In the genomic region with DNA sequence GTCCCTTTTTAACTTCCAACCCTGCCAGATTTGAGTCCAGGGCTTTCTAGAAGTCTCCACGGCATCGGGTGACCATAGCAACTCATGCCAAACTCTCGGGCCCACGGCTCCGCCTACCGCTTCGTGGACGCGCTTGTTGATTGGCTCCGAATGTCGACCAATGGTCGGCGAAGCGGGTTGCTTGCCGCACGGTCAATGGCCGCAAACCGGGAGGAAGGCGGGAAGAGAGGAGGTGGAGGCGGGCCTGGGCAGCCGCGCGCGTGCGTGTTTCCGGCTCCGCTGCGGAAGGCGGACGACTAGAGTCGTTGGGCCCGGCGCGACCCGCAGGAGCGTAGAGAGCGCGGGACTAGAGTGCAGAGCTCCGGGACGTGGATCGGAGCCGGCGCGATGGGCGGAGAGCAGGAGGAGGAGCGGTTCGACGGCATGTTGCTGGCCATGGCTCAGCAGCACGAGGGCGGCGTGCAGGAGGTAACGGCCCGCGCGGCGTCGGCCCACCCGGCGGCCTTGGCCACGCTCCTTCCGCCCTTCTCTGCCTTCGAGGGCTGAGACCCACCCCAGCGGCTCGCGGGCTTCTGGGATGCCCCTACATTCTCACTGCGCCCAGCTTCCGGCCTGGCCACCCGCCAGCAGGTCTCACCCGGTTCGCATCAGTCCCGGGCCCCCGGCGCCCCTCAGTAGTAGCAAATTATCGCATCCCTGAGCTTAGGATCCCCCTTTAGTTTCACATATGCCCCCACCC, we compare ENCODE assay signal across 1 cellular context.
TF ChIP-seq lines count a peak whose summit lies in the region.

A gene (plus strand): TSS at position 282 of the 739 bp plus-strand sequence. CDS start 106 bp downstream, at position 388.

TF ChIP-seq in HepG2, 621 proteins besides CTCF, POLR2A, EP300 and RAD21 (continued from another document and continues in another):
- TF ChIP-seq, protein P1, sequence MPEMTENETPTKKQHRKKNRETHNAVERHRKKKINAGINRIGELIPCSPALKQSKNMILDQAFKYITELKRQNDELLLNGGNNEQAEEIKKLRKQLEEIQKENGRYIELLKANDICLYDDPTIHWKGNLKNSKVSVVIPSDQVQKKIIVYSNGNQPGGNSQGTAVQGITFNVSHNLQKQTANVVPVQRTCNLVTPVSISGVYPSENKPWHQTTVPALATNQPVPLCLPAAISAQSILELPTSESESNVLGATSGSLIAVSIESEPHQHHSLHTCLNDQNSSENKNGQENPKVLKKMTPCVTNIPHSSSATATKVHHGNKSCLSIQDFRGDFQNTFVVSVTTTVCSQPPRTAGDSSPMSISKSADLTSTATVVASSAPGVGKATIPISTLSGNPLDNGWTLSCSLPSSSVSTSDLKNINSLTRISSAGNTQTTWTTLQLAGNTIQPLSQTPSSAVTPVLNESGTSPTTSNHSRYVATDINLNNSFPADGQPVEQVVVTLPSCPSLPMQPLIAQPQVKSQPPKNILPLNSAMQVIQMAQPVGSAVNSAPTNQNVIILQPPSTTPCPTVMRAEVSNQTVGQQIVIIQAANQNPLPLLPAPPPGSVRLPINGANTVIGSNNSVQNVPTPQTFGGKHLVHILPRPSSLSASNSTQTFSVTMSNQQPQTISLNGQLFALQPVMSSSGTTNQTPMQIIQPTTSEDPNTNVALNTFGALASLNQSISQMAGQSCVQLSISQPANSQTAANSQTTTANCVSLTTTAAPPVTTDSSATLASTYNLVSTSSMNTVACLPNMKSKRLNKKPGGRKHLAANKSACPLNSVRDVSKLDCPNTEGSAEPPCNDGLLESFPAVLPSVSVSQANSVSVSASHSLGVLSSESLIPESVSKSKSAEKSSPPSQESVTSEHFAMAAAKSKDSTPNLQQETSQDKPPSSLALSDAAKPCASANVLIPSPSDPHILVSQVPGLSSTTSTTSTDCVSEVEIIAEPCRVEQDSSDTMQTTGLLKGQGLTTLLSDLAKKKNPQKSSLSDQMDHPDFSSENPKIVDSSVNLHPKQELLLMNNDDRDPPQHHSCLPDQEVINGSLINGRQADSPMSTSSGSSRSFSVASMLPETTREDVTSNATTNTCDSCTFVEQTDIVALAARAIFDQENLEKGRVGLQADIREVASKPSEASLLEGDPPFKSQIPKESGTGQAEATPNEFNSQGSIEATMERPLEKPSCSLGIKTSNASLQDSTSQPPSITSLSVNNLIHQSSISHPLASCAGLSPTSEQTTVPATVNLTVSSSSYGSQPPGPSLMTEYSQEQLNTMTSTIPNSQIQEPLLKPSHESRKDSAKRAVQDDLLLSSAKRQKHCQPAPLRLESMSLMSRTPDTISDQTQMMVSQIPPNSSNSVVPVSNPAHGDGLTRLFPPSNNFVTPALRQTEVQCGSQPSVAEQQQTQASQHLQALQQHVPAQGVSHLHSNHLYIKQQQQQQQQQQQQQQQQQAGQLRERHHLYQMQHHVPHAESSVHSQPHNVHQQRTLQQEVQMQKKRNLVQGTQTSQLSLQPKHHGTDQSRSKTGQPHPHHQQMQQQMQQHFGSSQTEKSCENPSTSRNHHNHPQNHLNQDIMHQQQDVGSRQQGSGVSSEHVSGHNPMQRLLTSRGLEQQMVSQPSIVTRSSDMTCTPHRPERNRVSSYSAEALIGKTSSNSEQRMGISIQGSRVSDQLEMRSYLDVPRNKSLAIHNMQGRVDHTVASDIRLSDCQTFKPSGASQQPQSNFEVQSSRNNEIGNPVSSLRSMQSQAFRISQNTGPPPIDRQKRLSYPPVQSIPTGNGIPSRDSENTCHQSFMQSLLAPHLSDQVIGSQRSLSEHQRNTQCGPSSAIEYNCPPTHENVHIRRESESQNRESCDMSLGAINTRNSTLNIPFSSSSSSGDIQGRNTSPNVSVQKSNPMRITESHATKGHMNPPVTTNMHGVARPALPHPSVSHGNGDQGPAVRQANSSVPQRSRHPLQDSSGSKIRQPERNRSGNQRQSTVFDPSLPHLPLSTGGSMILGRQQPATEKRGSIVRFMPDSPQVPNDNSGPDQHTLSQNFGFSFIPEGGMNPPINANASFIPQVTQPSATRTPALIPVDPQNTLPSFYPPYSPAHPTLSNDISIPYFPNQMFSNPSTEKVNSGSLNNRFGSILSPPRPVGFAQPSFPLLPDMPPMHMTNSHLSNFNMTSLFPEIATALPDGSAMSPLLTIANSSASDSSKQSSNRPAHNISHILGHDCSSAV (CRISPR knock-in tag; IDR thresholded peaks at IDR 0.05; ENCODE audit: borderline replicate concordance), result no peak
- 0 out of 2 replicates have a peak, but pooled peaks have one; percentile 56 for TF ChIP-seq MEF2D (CRISPR knock-in tag; IDR thresholded peaks at IDR 0.05)
- no peak for TF ChIP-seq CEBPB (IDR thresholded peaks at IDR 0.05; ENCODE audit: borderline replicate concordance, low read depth, low read length)
- no peak; the same call in 1 of the 2 replicates for TF ChIP-seq ZNF367 (CRISPR knock-in tag; IDR thresholded peaks at IDR 0.05; ENCODE audit: borderline replicate concordance)
- TF ChIP-seq ZMYM2 (CRISPR knock-in tag; IDR thresholded peaks at IDR 0.05), result peak; percentile 61; the same call in 1 of the 2 replicates
- TF ChIP-seq, protein P2, sequence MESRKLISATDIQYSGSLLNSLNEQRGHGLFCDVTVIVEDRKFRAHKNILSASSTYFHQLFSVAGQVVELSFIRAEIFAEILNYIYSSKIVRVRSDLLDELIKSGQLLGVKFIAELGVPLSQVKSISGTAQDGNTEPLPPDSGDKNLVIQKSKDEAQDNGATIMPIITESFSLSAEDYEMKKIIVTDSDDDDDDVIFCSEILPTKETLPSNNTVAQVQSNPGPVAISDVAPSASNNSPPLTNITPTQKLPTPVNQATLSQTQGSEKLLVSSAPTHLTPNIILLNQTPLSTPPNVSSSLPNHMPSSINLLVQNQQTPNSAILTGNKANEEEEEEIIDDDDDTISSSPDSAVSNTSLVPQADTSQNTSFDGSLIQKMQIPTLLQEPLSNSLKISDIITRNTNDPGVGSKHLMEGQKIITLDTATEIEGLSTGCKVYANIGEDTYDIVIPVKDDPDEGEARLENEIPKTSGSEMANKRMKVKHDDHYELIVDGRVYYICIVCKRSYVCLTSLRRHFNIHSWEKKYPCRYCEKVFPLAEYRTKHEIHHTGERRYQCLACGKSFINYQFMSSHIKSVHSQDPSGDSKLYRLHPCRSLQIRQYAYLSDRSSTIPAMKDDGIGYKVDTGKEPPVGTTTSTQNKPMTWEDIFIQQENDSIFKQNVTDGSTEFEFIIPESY (CRISPR knock-in tag; IDR thresholded peaks at IDR 0.05), result no peak
- TF ChIP-seq PRPF4 (IDR thresholded peaks at IDR 0.05; ENCODE audit: low read depth, low read length, poor library complexity, severe bottlenecking), result no peak
- TF ChIP-seq NR2F2 (IDR thresholded peaks at IDR 0.05; ENCODE audit: borderline replicate concordance, low read depth), result no peak; the same call in 1 of the 2 replicates
- TF ChIP-seq, protein P3, sequence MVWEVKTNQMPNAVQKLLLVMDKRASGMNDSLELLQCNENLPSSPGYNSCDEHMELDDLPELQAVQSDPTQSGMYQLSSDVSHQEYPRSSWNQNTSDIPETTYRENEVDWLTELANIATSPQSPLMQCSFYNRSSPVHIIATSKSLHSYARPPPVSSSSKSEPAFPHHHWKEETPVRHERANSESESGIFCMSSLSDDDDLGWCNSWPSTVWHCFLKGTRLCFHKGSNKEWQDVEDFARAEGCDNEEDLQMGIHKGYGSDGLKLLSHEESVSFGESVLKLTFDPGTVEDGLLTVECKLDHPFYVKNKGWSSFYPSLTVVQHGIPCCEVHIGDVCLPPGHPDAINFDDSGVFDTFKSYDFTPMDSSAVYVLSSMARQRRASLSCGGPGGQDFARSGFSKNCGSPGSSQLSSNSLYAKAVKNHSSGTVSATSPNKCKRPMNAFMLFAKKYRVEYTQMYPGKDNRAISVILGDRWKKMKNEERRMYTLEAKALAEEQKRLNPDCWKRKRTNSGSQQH (CRISPR knock-in tag; IDR thresholded peaks at IDR 0.05; ENCODE audit: low read depth), result no peak
- TF ChIP-seq ZNF816 (CRISPR knock-in tag; IDR thresholded peaks at IDR 0.05; ENCODE audit: borderline replicate concordance), result no peak
- 0 out of 2 replicates have a peak, but pooled peaks have one; percentile 14 for TF ChIP-seq NFKBIZ (CRISPR knock-in tag; IDR thresholded peaks at IDR 0.05)
- TF ChIP-seq, protein P4, sequence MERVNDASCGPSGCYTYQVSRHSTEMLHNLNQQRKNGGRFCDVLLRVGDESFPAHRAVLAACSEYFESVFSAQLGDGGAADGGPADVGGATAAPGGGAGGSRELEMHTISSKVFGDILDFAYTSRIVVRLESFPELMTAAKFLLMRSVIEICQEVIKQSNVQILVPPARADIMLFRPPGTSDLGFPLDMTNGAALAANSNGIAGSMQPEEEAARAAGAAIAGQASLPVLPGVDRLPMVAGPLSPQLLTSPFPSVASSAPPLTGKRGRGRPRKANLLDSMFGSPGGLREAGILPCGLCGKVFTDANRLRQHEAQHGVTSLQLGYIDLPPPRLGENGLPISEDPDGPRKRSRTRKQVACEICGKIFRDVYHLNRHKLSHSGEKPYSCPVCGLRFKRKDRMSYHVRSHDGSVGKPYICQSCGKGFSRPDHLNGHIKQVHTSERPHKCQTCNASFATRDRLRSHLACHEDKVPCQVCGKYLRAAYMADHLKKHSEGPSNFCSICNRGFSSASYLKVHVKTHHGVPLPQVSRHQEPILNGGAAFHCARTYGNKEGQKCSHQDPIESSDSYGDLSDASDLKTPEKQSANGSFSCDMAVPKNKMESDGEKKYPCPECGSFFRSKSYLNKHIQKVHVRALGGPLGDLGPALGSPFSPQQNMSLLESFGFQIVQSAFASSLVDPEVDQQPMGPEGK (CRISPR knock-in tag; IDR thresholded peaks at IDR 0.05), result peak; percentile 39; the same call in 1 of the 2 replicates
- TF ChIP-seq ZNF775 (CRISPR knock-in tag; IDR thresholded peaks at IDR 0.05; ENCODE audit: borderline replicate concordance), result no peak
- no peak for TF ChIP-seq ZNF33A (CRISPR knock-in tag; IDR thresholded peaks at IDR 0.05; ENCODE audit: borderline replicate concordance)
- peak; percentile 80; the same call in 1 of the 2 replicates for TF ChIP-seq ZNF234 (CRISPR knock-in tag; conservative IDR thresholded peaks at IDR 0.05)
- no peak for TF ChIP-seq ATF7 (IDR thresholded peaks at IDR 0.05)
- no peak for TF ChIP-seq ATF7 (CRISPR knock-in tag; IDR thresholded peaks at IDR 0.05)
- TF ChIP-seq JUNB (CRISPR knock-in tag; IDR thresholded peaks at IDR 0.05; ENCODE audit: borderline replicate concordance), result peak; percentile 62; the same call in 1 of the 2 replicates
- TF ChIP-seq, protein P5, sequence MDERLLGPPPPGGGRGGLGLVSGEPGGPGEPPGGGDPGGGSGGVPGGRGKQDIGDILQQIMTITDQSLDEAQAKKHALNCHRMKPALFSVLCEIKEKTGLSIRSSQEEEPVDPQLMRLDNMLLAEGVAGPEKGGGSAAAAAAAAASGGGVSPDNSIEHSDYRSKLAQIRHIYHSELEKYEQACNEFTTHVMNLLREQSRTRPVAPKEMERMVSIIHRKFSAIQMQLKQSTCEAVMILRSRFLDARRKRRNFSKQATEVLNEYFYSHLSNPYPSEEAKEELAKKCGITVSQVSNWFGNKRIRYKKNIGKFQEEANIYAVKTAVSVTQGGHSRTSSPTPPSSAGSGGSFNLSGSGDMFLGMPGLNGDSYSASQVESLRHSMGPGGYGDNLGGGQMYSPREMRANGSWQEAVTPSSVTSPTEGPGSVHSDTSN (CRISPR knock-in tag; IDR thresholded peaks at IDR 0.05), result peak; percentile 83
- no peak for TF ChIP-seq EZH2 (conservative IDR thresholded peaks at IDR 0.05; ENCODE audit: low read depth, low read length)
- TF ChIP-seq ZNF781 (CRISPR knock-in tag; IDR thresholded peaks at IDR 0.05; ENCODE audit: borderline replicate concordance, not compliant biosample characterization), result no peak
- TF ChIP-seq, protein P6, sequence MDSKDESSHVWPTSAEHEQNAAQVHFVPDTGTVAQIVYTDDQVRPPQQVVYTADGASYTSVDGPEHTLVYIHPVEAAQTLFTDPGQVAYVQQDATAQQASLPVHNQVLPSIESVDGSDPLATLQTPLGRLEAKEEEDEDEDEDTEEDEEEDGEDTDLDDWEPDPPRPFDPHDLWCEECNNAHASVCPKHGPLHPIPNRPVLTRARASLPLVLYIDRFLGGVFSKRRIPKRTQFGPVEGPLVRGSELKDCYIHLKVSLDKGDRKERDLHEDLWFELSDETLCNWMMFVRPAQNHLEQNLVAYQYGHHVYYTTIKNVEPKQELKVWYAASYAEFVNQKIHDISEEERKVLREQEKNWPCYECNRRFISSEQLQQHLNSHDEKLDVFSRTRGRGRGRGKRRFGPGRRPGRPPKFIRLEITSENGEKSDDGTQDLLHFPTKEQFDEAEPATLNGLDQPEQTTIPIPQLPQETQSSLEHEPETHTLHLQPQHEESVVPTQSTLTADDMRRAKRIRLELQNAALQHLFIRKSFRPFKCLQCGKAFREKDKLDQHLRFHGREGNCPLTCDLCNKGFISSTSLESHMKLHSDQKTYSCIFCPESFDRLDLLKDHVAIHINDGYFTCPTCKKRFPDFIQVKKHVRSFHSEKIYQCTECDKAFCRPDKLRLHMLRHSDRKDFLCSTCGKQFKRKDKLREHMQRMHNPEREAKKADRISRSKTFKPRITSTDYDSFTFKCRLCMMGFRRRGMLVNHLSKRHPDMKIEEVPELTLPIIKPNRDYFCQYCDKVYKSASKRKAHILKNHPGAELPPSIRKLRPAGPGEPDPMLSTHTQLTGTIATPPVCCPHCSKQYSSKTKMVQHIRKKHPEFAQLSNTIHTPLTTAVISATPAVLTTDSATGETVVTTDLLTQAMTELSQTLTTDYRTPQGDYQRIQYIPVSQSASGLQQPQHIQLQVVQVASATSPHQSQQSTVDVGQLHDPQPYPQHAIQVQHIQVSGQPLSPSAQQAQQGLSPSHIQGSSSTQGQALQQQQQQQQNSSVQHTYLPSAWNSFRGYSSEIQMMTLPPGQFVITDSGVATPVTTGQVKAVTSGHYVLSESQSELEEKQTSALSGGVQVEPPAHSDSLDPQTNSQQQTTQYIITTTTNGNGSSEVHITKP (CRISPR knock-in tag; IDR thresholded peaks at IDR 0.05; ENCODE audit: low read depth), result peak; percentile 64; the same call in 1 of the 2 replicates
- TF ChIP-seq RAD51 (IDR thresholded peaks at IDR 0.05; ENCODE audit: borderline replicate concordance), result no peak
- TF ChIP-seq RFXAP (CRISPR knock-in tag; IDR thresholded peaks at IDR 0.05; ENCODE audit: borderline replicate concordance), result no peak; the same call in 1 of the 2 replicates
- TF ChIP-seq SOX13 (IDR thresholded peaks at IDR 0.05), result no peak; the same call in 1 of the 2 replicates
- no peak for TF ChIP-seq SOX13 (CRISPR knock-in tag; conservative IDR thresholded peaks at IDR 0.05 in 1 of 2, IDR thresholded peaks at IDR 0.05 in 1 of 2)
- TF ChIP-seq NFYC (CRISPR knock-in tag; IDR thresholded peaks at IDR 0.05), result peak; percentile 94
- TF ChIP-seq, protein P7, sequence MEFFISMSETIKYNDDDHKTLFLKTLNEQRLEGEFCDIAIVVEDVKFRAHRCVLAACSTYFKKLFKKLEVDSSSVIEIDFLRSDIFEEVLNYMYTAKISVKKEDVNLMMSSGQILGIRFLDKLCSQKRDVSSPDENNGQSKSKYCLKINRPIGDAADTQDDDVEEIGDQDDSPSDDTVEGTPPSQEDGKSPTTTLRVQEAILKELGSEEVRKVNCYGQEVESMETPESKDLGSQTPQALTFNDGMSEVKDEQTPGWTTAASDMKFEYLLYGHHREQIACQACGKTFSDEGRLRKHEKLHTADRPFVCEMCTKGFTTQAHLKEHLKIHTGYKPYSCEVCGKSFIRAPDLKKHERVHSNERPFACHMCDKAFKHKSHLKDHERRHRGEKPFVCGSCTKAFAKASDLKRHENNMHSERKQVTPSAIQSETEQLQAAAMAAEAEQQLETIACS (CRISPR knock-in tag; IDR thresholded peaks at IDR 0.05), result no peak; the same call in 1 of the 2 replicates
- 0 out of 2 replicates have a peak, but pooled peaks have one; percentile 36 for TF ChIP-seq NFE2 (CRISPR knock-in tag; IDR thresholded peaks at IDR 0.05)
- TF ChIP-seq ZKSCAN5 (CRISPR knock-in tag; IDR thresholded peaks at IDR 0.05), result 0 out of 2 replicates have a peak, but pooled peaks have one; percentile 44
- no peak for TF ChIP-seq ZNF260 (CRISPR knock-in tag; IDR thresholded peaks at IDR 0.05; ENCODE audit: borderline replicate concordance, low read depth)
- TF ChIP-seq ZNF772 (CRISPR knock-in tag; IDR thresholded peaks at IDR 0.05), result peak; percentile 86
- TF ChIP-seq ZSCAN25 (CRISPR knock-in tag; IDR thresholded peaks at IDR 0.05), result peak; percentile 62
- no peak; the same call in 1 of the 2 replicates for TF ChIP-seq ZNF616 (CRISPR knock-in tag; IDR thresholded peaks at IDR 0.05; ENCODE audit: low read depth)
- no peak for TF ChIP-seq ZNF180 (CRISPR knock-in tag; IDR thresholded peaks at IDR 0.05; ENCODE audit: borderline replicate concordance, low read depth)
